Comparison of ENCODE assay signal across 8 cellular contexts in the genomic region with DNA sequence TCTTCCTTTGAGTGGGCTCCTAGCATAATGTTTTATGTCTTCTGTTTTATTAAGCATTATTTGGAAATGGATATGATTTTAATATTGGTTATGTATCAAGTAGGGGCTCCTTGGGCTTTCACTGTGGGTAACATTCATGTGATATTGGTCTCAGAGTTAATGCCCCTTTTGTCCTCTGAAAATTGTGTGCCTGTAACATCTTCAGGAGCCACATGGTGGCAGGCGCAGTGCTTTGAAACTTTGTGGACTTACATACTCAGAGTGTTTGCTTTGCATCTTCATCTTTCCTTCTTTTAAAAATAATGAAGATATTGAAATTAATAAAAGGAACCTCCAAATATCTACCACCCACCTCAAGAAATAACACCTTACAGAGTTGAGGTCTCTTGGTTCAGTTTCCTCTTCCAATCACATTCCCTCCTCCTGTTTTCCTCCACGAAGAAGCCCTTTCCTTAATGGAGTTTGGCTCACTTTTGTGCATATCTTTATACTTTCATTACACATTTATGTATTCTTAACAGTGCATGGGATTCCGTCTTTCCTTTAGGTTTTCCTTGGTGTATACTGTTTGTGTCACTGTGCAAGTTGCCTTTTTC.
DNase-seq lines count a peak whose midpoint lies in the region; ATAC-seq and TF ChIP-seq lines count a peak whose summit lies in the region.

No MANE protein-coding gene starts in this region.

- H3K36me3 Mint-ChIP-seq in MCF 10A (ENCODE audit: insufficient read depth, unreplicated experiment): no peaks in the 10 kb centered on the region

- H3K36me3 ChIP-seq in Panc1 (ENCODE audit: control insufficient read depth, insufficient read depth, low read length): no peaks in the 10 kb centered on the region

- no peaks in the 10 kb centered on the region for H3K9me3 ChIP-seq in Panc1 (ENCODE audit: control insufficient read depth, insufficient read depth, low read depth, low read length)

- CTCF ChIA-PET in Panc1 (lab: Charles Lee) (interaction anchor here (0.6 kb wide), 1 partner anchor 11 kb away, joined by 4 read pairs; no protein-coding TSS in a partner anchor), MCF 10A (lab: Yijun Ruan, JAX) (interaction anchor here (0.7 to 10.3 kb wide), 3 partner anchors 28 to 241 kb away, joined by 3 to 207 read pairs (median 121); no protein-coding TSS in a partner anchor)

- H3K27me3 Mint-ChIP-seq in MCF 10A (ENCODE audit: insufficient read depth, unreplicated experiment): no peaks in the 10 kb centered on the region

- H3K4me3 Mint-ChIP-seq in MCF 10A (ENCODE audit: unreplicated experiment): no peak overlapping the region

- H3K27ac Mint-ChIP-seq in MCF 10A (ENCODE audit: low read depth, unreplicated experiment): peak overlapping the region; percentile 36

- in situ Hi-C loops in GM13976 (cut with MboI; ENCODE audit: low sequenced_read_pairs, unreplicated experiment) (no loop called here), Panc1 (cut with HindIII; ENCODE audit: low pct_unique_long_range_greater_than_20kb, low sequenced_read_pairs) (no loop called here)

- H3K4me1 Mint-ChIP-seq in MCF 10A (ENCODE audit: insufficient read depth, unreplicated experiment): peaks cover 20% of the 10 kb centered on the region

- intact Hi-C loops in Panc1 (cut with micrococcal nuclease; ENCODE audit: unreplicated experiment) (loop anchor here (2.0 kb wide), 1 partner anchor 29 kb away; no protein-coding TSS in a partner anchor), MCF 10A (cut with micrococcal nuclease) (loop anchor here (1.0 kb wide), 1 partner anchor 28 kb away; no protein-coding TSS in a partner anchor)

- ATAC-seq in Panc1 (peak; percentile 77; the same call in 1 of the 2 replicates), left lobe of liver (peak; percentile 71), GM21717 (IDR thresholded peaks at IDR 0.05; ENCODE audit: unreplicated experiment) (no peak), GM21786 (IDR thresholded peaks at IDR 0.05; ENCODE audit: unreplicated experiment) (no peak), GM18868 (IDR thresholded peaks at IDR 0.05; ENCODE audit: unreplicated experiment) (no peak)

- POLR2A ChIA-PET in Panc1 (lab: Charles Lee): interaction anchor here (0.6 kb wide), 1 partner anchor 204 kb away, joined by 5 read pairs; no protein-coding TSS in a partner anchor
- POLR2A ChIA-PET in MCF 10A (lab: Yijun Ruan, JAX): interaction anchor here (1.5 to 1.6 kb wide), 2 partner anchors 9 to 28 kb away, joined by 5 to 6 read pairs; no protein-coding TSS in a partner anchor

- BruUV-seq in Panc1 (replicated peaks; lab: Mats Ljungman, UMichigan) (no TSS peak), MCF 10A (replicated peaks; lab: Mats Ljungman, UMichigan) (no TSS peak)

- TF ChIP-seq CTCF in C4-2B (conservative IDR thresholded peaks at IDR 0.05) (peak; percentile 81), GM13976 (IDR thresholded peaks at IDR 0.05; ENCODE audit: borderline replicate concordance, control extremely low read depth, extremely low read depth, insufficient read depth, missing control alignments) (peak; percentile 61), Panc1 (IDR thresholded peaks at IDR 0.05) (peak; percentile 81), MCF 10A (IDR thresholded peaks at IDR 0.05; ENCODE audit: unreplicated experiment) (peak; percentile 48)

- H3K4me3 ChIP-seq in Panc1 (ENCODE audit: low read depth in 2 of 2, low read length in 2 of 2): no peak overlapping the region

- no peak overlapping the region for H3K27ac ChIP-seq in C4-2B
- peak overlapping the region; percentile 75 for H3K27ac ChIP-seq in Panc1 (ENCODE audit: low read length)

- no peaks in the 10 kb centered on the region for H3K27me3 ChIP-seq in Panc1 (ENCODE audit: control insufficient read depth, insufficient read depth, low read length)

- peak; percentile 49 for DNase-seq in GM13976 (ENCODE audit: low spot score)
- DNase-seq in Panc1 (ENCODE audit: low read depth, low spot score): no peak
- DNase-seq in MCF 10A (ENCODE audit: unreplicated experiment): peak; percentile 48
- no peak for DNase-seq in left lobe of liver (ENCODE audit: low spot score)

- no peaks in the 10 kb centered on the region for H3K9me3 Mint-ChIP-seq in MCF 10A (ENCODE audit: unreplicated experiment)

- H3K4me1 ChIP-seq in Panc1 (ENCODE audit: control insufficient read depth, insufficient read depth, low read length): peaks cover 51% of the 10 kb centered on the region

Comparison
In these comparisons a context has a peak if more than half of its experiments do, and no peak if none do; other contexts are left out.
1. DNase-seq: peak in GM13976 (single experiment) and MCF 10A (single experiment); none in Panc1 (single experiment) and left lobe of liver (single experiment).
2. ATAC-seq: peak in Panc1 (single experiment) and left lobe of liver (single experiment); none in GM21717 (single experiment), GM21786 (single experiment) and GM18868 (single experiment).
3. Peak in every context shown above with its lines, with median percentiles within 50 percentile points of each other: CTCF ChIP-seq.